Comparison of ENCODE assay signal across 10 cellular contexts in the genomic region with DNA sequence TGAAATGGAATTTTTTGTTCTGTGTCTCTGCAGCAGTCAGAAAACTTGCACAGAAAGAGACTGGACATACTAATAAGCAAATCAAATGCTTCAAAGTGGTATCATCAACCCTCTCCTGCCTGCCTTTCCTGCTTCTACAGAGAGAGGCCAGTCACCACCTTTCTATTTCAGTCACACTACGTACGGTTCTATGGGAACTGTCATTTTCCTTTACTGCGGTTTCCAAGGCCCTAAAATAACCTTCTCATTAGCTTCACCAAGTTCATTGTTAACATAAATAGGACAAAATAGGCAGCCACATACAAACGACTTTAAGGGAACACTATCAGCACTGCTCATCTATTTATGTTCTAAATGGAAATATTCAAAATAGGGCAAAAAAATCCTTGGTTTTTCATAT.
DNase-seq lines count a peak whose midpoint lies in the region; ATAC-seq and TF ChIP-seq lines count a peak whose summit lies in the region.
"Had no signal": no experiment of that assay in that cellular context is flagged by ENCODE, and none has a peak within 500 bp of the region (broad histone marks: within the 10 kb centered on the region; RNA-seq: fewer than 3 reads in every experiment).

No MANE protein-coding gene starts in this region.

- H3K36me3 Mint-ChIP-seq in activated CD8-positive, alpha-beta memory T cell treated with anti-CD3 and anti-CD28 coated beads, Interleukin-2, amount 10 ng/mL, durations not matched to agents 7 days and 5 days = peaks cover 2% of the 10 kb centered on the region
- H3K36me3 Mint-ChIP-seq in immature natural killer cell = no peaks in the 10 kb centered on the region

- H3K4me3 ChIP-seq in dorsolateral prefrontal cortex = no peak overlapping the region
- H3K4me3 ChIP-seq: breast epithelium had no signal

- H3K9me3 Mint-ChIP-seq in activated CD8-positive, alpha-beta memory T cell treated with anti-CD3 and anti-CD28 coated beads, Interleukin-2, amount 10 ng/mL, durations not matched to agents 7 days and 5 days (ENCODE audit: low read depth) = no peaks in the 10 kb centered on the region
- peaks cover 0 to 8% of the 10 kb centered on the region in 2 donors for H3K9me3 Mint-ChIP-seq in stimulated activated naive CD8-positive, alpha-beta T cell treated with anti-CD3 and anti-CD28 coated beads, Interleukin-15, amount 100 ng/mL, for 72 hours
- H3K9me3 Mint-ChIP-seq in immature natural killer cell = peaks cover 0 to 4% (median 0%) of the 10 kb centered on the region in 6 donors

- peaks cover 18% of the 10 kb centered on the region for H3K4me1 Mint-ChIP-seq in activated CD8-positive, alpha-beta memory T cell treated with anti-CD3 and anti-CD28 coated beads, Interleukin-2, amount 10 ng/mL, durations not matched to agents 7 days and 5 days
- peaks cover 24% of the 10 kb centered on the region for H3K4me1 Mint-ChIP-seq in stimulated activated naive CD8-positive, alpha-beta T cell treated with anti-CD3 and anti-CD28 coated beads, Interleukin-15, amount 100 ng/mL, for 72 hours
- H3K4me1 Mint-ChIP-seq in immature natural killer cell = peaks cover 6 to 7% of the 10 kb centered on the region in 2 donors

- no peak overlapping the region for H3K27ac Mint-ChIP-seq in activated CD8-positive, alpha-beta memory T cell treated with anti-CD3 and anti-CD28 coated beads, Interleukin-2, amount 10 ng/mL, durations not matched to agents 7 days and 5 days
- peak overlapping the region in 1 of 2 donors; percentile 24 for H3K27ac Mint-ChIP-seq in stimulated activated naive CD8-positive, alpha-beta T cell treated with anti-CD3 and anti-CD28 coated beads, Interleukin-15, amount 100 ng/mL, for 72 hours
- peak overlapping the region in 1 of 6 donors; percentile 23 for H3K27ac Mint-ChIP-seq in immature natural killer cell

- no peaks in the 10 kb centered on the region for H3K27me3 ChIP-seq in dorsolateral prefrontal cortex
- H3K27me3 ChIP-seq: breast epithelium had no signal

- H3K4me3 Mint-ChIP-seq in activated CD8-positive, alpha-beta memory T cell treated with anti-CD3 and anti-CD28 coated beads, Interleukin-2, amount 10 ng/mL, durations not matched to agents 7 days and 5 days = no peak overlapping the region
- peak overlapping the region in 1 of 2 donors; percentile 42 for H3K4me3 Mint-ChIP-seq in stimulated activated naive CD8-positive, alpha-beta T cell treated with anti-CD3 and anti-CD28 coated beads, Interleukin-15, amount 100 ng/mL, for 72 hours
- no peak overlapping the region for H3K4me3 Mint-ChIP-seq in immature natural killer cell

- CTCF ChIA-PET in activated CD8-positive, alpha-beta memory T cell treated with anti-CD3 and anti-CD28 coated beads, Interleukin-2, amount 10 ng/mL, durations not matched to agents 7 days and 5 days (lab: Charles Lee) = interaction anchor here (0.8 to 1.0 kb wide), 2 partner anchors 69 to 374 kb away, joined by 3 to 6 read pairs; no protein-coding TSS in a partner anchor

- peak; percentile 57 for ATAC-seq in activated CD8-positive, alpha-beta memory T cell treated with anti-CD3 and anti-CD28 coated beads, Interleukin-2, amount 10 ng/mL, durations not matched to agents 7 days and 5 days
- peak; percentile 49 for ATAC-seq in HG03378 (IDR thresholded peaks at IDR 0.05; ENCODE audit: unreplicated experiment)
- peak; percentile 61 for ATAC-seq in stimulated activated naive CD8-positive, alpha-beta T cell treated with anti-CD3 and anti-CD28 coated beads, Interleukin-15, amount 100 ng/mL, for 72 hours

- intact Hi-C loops in dorsolateral prefrontal cortex (cut with DNase I) = no loop called here

- H3K27ac ChIP-seq in dorsolateral prefrontal cortex = peak overlapping the region in 43 of 59 donors; percentile 7 to 74 (median 46)

- no peaks in the 10 kb centered on the region for H3K27me3 Mint-ChIP-seq in activated CD8-positive, alpha-beta memory T cell treated with anti-CD3 and anti-CD28 coated beads, Interleukin-2, amount 10 ng/mL, durations not matched to agents 7 days and 5 days
- no peaks in the 10 kb centered on the region for H3K27me3 Mint-ChIP-seq in stimulated activated naive CD8-positive, alpha-beta T cell treated with anti-CD3 and anti-CD28 coated beads, Interleukin-15, amount 100 ng/mL, for 72 hours
- H3K27me3 Mint-ChIP-seq in immature natural killer cell (ENCODE audit: low read depth in 3 of 3) = no peaks in the 10 kb centered on the region

- TF ChIP-seq CTCF in dorsolateral prefrontal cortex (IDR thresholded peaks at IDR 0.05 in 54 of 56, conservative IDR thresholded peaks at IDR 0.05 in 2 of 56; ENCODE audit: low read depth in 1 of 56, partially characterized antibody in 56 of 56) = no peak

- DNase-seq in activated CD8-positive, alpha-beta memory T cell treated with anti-CD3 and anti-CD28 coated beads, Interleukin-2, amount 10 ng/mL, durations not matched to agents 7 days and 5 days = no peak
- no peak for DNase-seq in activated CD8-positive, alpha-beta memory T cell treated with anti-CD3 and anti-CD28 coated beads for 24 hours
- DNase-seq in dorsolateral prefrontal cortex (no peak), NCI-H1048 (lab: John Stamatoyannopoulos, UW) (no peak), NOMO-1 (lab: John Stamatoyannopoulos, UW; ENCODE audit: unreplicated experiment in 2 of 2) (no peak), immature natural killer cell (no peak)
- DNase-seq in stimulated activated naive CD8-positive, alpha-beta T cell treated with anti-CD3 and anti-CD28 coated beads, Interleukin-15, amount 100 ng/mL, for 72 hours = no peak
- DNase-seq: C1 segment of cervical spinal cord had no signal
